Comparison of ENCODE assay signal across 11 cellular contexts in genomic region chr1:226429051-226429461, GRCh38. TPM values are rescaled to one million over a fixed set of nuclear protein-coding genes. Genes with fewer than 3 reads are reported as not detected.
DNase-seq lines count a peak whose midpoint lies in the region; ATAC-seq, FAIRE-seq and TF ChIP-seq lines count a peak whose summit lies in the region.
"Had no signal": no experiment of that assay in that cellular context is flagged by ENCODE, and none has a peak within 500 bp of the region (broad histone marks: within the 10 kb centered on the region; RNA-seq: fewer than 3 reads in every experiment).

No MANE protein-coding gene starts in this region.

- no peaks in the 10 kb centered on the region for H3K9me3 ChIP-seq in right atrium auricular region

- no peak overlapping the region for H3K4me3 ChIP-seq in NB4 (ENCODE audit: low read depth, low read length)
- H3K4me3 ChIP-seq in bronchial epithelial cell (ENCODE audit: low read depth, low read length): no peak overlapping the region
- no peak overlapping the region for H3K4me3 ChIP-seq in right atrium auricular region

- H3K4me1 Mint-ChIP-seq in activated CD8-positive, alpha-beta memory T cell treated with anti-CD3 and anti-CD28 coated beads, Interleukin-2, amount 10 ng/mL, durations not matched to agents 7 days and 5 days: peaks cover 8% of the 10 kb centered on the region
- H3K4me1 Mint-ChIP-seq in stimulated activated naive CD8-positive, alpha-beta T cell treated with anti-CD3 and anti-CD28 coated beads, Interleukin-15, amount 100 ng/mL, for 72 hours: peaks cover 37% of the 10 kb centered on the region

- peak; percentile 67 for DNase-seq in activated CD8-positive, alpha-beta memory T cell treated with anti-CD3 and anti-CD28 coated beads for 24 hours
- no peak for DNase-seq in activated CD8-positive, alpha-beta memory T cell treated with anti-CD3 and anti-CD28 coated beads, Interleukin-2, amount 10 ng/mL, durations not matched to agents 7 days and 5 days
- DNase-seq in NB4 (ENCODE audit: low read depth) (peak; percentile 88), bronchial epithelial cell (ENCODE audit: low read depth) (peak; percentile 48), NCI-H2029 treated with DMSO at 0.1 percent for 48 hours (lab: John Stamatoyannopoulos, UW) (no peak), right atrium auricular region (ENCODE audit: low spot score) (no peak)
- no peak for DNase-seq in stimulated activated naive CD8-positive, alpha-beta T cell treated with anti-CD3 and anti-CD28 coated beads, Interleukin-15, amount 100 ng/mL, for 72 hours
- DNase-seq: activated naive CD4-positive, alpha-beta T cell treated with anti-CD3 and anti-CD28 coated beads, Interleukin-2, amount 50 U/mL, for 16 hours; MV-4-11; stimulated activated naive CD4-positive, alpha-beta T cell treated with Interleukin-2 at 50 U/mL for 16 hours had no signal

- no peak overlapping the region for H3K27ac Mint-ChIP-seq in activated CD8-positive, alpha-beta memory T cell treated with anti-CD3 and anti-CD28 coated beads, Interleukin-2, amount 10 ng/mL, durations not matched to agents 7 days and 5 days
- peak overlapping the region in 1 of 2 donors; percentile 79 for H3K27ac Mint-ChIP-seq in stimulated activated naive CD8-positive, alpha-beta T cell treated with anti-CD3 and anti-CD28 coated beads, Interleukin-15, amount 100 ng/mL, for 72 hours

- peaks cover 0 to 4% of the 10 kb centered on the region in 2 donors for H3K4me1 ChIP-seq in right atrium auricular region

- H3K4me3 Mint-ChIP-seq in activated CD8-positive, alpha-beta memory T cell treated with anti-CD3 and anti-CD28 coated beads, Interleukin-2, amount 10 ng/mL, durations not matched to agents 7 days and 5 days: no peak overlapping the region
- no peak overlapping the region for H3K4me3 Mint-ChIP-seq in stimulated activated naive CD8-positive, alpha-beta T cell treated with anti-CD3 and anti-CD28 coated beads, Interleukin-15, amount 100 ng/mL, for 72 hours

- no peak overlapping the region for H3K27ac ChIP-seq in right atrium auricular region

- H3K27me3 Mint-ChIP-seq in activated CD8-positive, alpha-beta memory T cell treated with anti-CD3 and anti-CD28 coated beads, Interleukin-2, amount 10 ng/mL, durations not matched to agents 7 days and 5 days: peaks cover under 1% of the 10 kb centered on the region
- no peaks in the 10 kb centered on the region for H3K27me3 Mint-ChIP-seq in stimulated activated naive CD8-positive, alpha-beta T cell treated with anti-CD3 and anti-CD28 coated beads, Interleukin-15, amount 100 ng/mL, for 72 hours

- TF ChIP-seq CTCF in NB4 (IDR thresholded peaks at IDR 0.05; ENCODE audit: low read depth, low read length) (no peak), bronchial epithelial cell (IDR thresholded peaks at IDR 0.05; ENCODE audit: insufficient read depth, low read length, severe bottlenecking) (no peak), right atrium auricular region (IDR thresholded peaks at IDR 0.05) (no peak)

- H3K9me3 Mint-ChIP-seq in activated CD8-positive, alpha-beta memory T cell treated with anti-CD3 and anti-CD28 coated beads, Interleukin-2, amount 10 ng/mL, durations not matched to agents 7 days and 5 days (ENCODE audit: low read depth): no peaks in the 10 kb centered on the region
- H3K9me3 Mint-ChIP-seq in stimulated activated naive CD8-positive, alpha-beta T cell treated with anti-CD3 and anti-CD28 coated beads, Interleukin-15, amount 100 ng/mL, for 72 hours: no peaks in the 10 kb centered on the region

- H3K36me3 ChIP-seq in bronchial epithelial cell (ENCODE audit: control insufficient read depth, insufficient read depth, low read length): no peaks in the 10 kb centered on the region
- H3K36me3 ChIP-seq in right atrium auricular region: no peaks in the 10 kb centered on the region

- no peak for TF ChIP-seq POLR2A in NB4 (IDR thresholded peaks at IDR 0.05; ENCODE audit: extremely low read depth, insufficient read length)

- H3K36me3 Mint-ChIP-seq in activated CD8-positive, alpha-beta memory T cell treated with anti-CD3 and anti-CD28 coated beads, Interleukin-2, amount 10 ng/mL, durations not matched to agents 7 days and 5 days: no peaks in the 10 kb centered on the region

- H3K27me3 ChIP-seq in bronchial epithelial cell (ENCODE audit: control insufficient read depth, insufficient read depth, low read length) (no peaks in the 10 kb centered on the region), right atrium auricular region (no peaks in the 10 kb centered on the region)

- no peak for FAIRE-seq in bronchial epithelial cell (lab: Jason Lieb, UNC)

- CTCF ChIA-PET in activated CD8-positive, alpha-beta memory T cell treated with anti-CD3 and anti-CD28 coated beads, Interleukin-2, amount 10 ng/mL, durations not matched to agents 7 days and 5 days (lab: Charles Lee): interaction anchor here (3.1 kb wide), 1 partner anchor 21 kb away, joined by 10 read pairs; the partner anchor contains the start of gene PARP1

- no peak for ATAC-seq in activated CD8-positive, alpha-beta memory T cell treated with anti-CD3 and anti-CD28 coated beads, Interleukin-2, amount 10 ng/mL, durations not matched to agents 7 days and 5 days
- ATAC-seq in stimulated activated naive CD8-positive, alpha-beta T cell treated with anti-CD3 and anti-CD28 coated beads, Interleukin-15, amount 100 ng/mL, for 72 hours: peak; percentile 34
- ATAC-seq in GM21515 (IDR thresholded peaks at IDR 0.05; ENCODE audit: unreplicated experiment): no peak

RNA-seq across cellular contexts. Expression of gene PARP1, which starts 21.2 kb away (rescaled TPM):
- 100 to 1,000 TPM; 185 to 207 TPM for total RNA-seq in activated CD8-positive, alpha-beta memory T cell treated with anti-CD3 and anti-CD28 coated beads, Interleukin-2, amount 10 ng/mL, durations not matched to agents 7 days and 5 days
- total RNA-seq in bronchial epithelial cell: 18.4 and 26.1 TPM in 2 replicates
- total RNA-seq in right atrium auricular region: 10 to 100 TPM; 68.0 to 70.6 TPM

Comparison
In these comparisons a context has a peak if more than half of its experiments do, and no peak if none do; other contexts are left out.
1. DNase-seq: peak in activated CD8-positive, alpha-beta memory T cell treated with anti-CD3 and anti-CD28 coated beads for 24 hours (single experiment), NB4 (single experiment) and bronchial epithelial cell (single experiment); none in activated CD8-positive, alpha-beta memory T cell treated with anti-CD3 and anti-CD28 coated beads, Interleukin-2, amount 10 ng/mL, durations not matched to agents 7 days and 5 days (single experiment), stimulated activated naive CD8-positive, alpha-beta T cell treated with anti-CD3 and anti-CD28 coated beads, Interleukin-15, amount 100 ng/mL, for 72 hours (0 of 2), NCI-H2029 treated with DMSO at 0.1 percent for 48 hours (single experiment) and right atrium auricular region (single experiment).